In the genomic region with DNA sequence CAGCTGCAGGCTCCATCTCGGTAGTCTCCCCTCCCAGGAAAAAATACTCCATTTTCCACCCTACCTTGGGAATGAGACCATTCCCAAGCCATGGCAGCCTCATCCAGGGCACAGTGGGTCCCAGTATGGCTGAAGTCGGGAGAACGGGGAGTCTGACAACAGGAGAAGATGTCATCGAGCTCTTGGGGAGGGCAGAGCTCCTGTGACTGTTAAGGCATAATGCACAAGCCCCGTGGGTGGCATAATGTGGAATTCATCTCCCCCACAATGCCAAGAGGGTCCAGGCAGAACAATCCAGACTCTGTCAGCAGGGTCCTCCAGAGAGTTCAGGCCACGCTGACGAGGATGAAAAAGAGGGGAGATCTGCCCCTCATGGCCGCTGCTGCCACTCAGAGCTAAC, we compare ENCODE assay signal across 32 cellular contexts.
A peak's percentile ranks its signal among the peaks of the same experiment; 100 is the strongest.
DNase-seq lines count a peak whose midpoint lies in the region; ATAC-seq and TF ChIP-seq lines count a peak whose summit lies in the region.
"Had no signal": no experiment of that assay in that cellular context is flagged by ENCODE, and none has a peak within 500 bp of the region (broad histone marks: within the 10 kb centered on the region; RNA-seq: fewer than 3 reads in every experiment).

No MANE protein-coding gene starts in this region.

- intact Hi-C loops in cardiac septum (cut with DNase I), result no loop called here
- intact Hi-C loops in Right ventricle myocardium inferior (cut with DNase I), result no loop called here
- intact Hi-C loops in sciatic nerve (cut with DNase I), result no loop called here
- intact Hi-C loops in CD14-positive monocyte (cut with micrococcal nuclease), result no loop called here

- no peak overlapping the region for H3K27ac ChIP-seq in mesenchymal stem cell (ENCODE audit: low read length, poor library complexity, severe bottlenecking)
- H3K27ac ChIP-seq: 22Rv1; A549; BLaER1; BLaER1 treated with 17β-estradiol and CSF1 and Interleukin-3, amounts not matched to agents 10 nM and 100 nM; C4-2B had no signal

- H3K4me3 Mint-ChIP-seq in CD14-positive monocyte, result no peak overlapping the region
- H3K4me3 Mint-ChIP-seq: B cell; CD4-positive, alpha-beta memory T cell; CD4-positive, alpha-beta T cell; CD4-positive, CD25-positive, alpha-beta regulatory T cell; CD8-positive, alpha-beta memory T cell; CD8-positive, alpha-beta T cell had no signal

- no peak overlapping the region for H3K9ac ChIP-seq in mesenchymal stem cell (ENCODE audit: low read length)
- H3K9ac ChIP-seq: BLaER1; BLaER1 treated with 17β-estradiol and CSF1 and Interleukin-3, amounts not matched to agents 10 nM and 100 nM had no signal

- peaks cover 3% of the 10 kb centered on the region for H3K4me1 ChIP-seq in mesenchymal stem cell (ENCODE audit: control insufficient read depth, insufficient read depth, low read depth, low read length)
- H3K4me1 ChIP-seq: BLaER1, Caco-2 had no signal

- no peak for ATAC-seq in Right ventricle myocardium inferior
- ATAC-seq in sciatic nerve, result peak; percentile 53
- ATAC-seq: A549; CD8-positive, alpha-beta T cell had no signal

- H3K4me1 Mint-ChIP-seq in CD14-positive monocyte, result no peaks in the 10 kb centered on the region
- H3K4me1 Mint-ChIP-seq: B cell; CD4-positive, alpha-beta memory T cell; CD4-positive, CD25-positive, alpha-beta regulatory T cell; CD8-positive, alpha-beta memory T cell had no signal

- no peak overlapping the region for H4K8ac ChIP-seq in mesenchymal stem cell (ENCODE audit: low read length)

- H3K14ac ChIP-seq in mesenchymal stem cell (ENCODE audit: low read length in 2 of 2), result no peak overlapping the region

- H2AK5ac ChIP-seq in mesenchymal stem cell (ENCODE audit: low read length, severe bottlenecking), result no peak overlapping the region

- no peak overlapping the region for H3K27ac Mint-ChIP-seq in CD14-positive monocyte
- H3K27ac Mint-ChIP-seq: B cell; CD4-positive, alpha-beta memory T cell; CD4-positive, alpha-beta T cell; CD4-positive, CD25-positive, alpha-beta regulatory T cell; CD8-positive, alpha-beta memory T cell; CD8-positive, alpha-beta T cell had no signal

- H2BK12ac ChIP-seq in mesenchymal stem cell (ENCODE audit: low read length in 2 of 2), result peak overlapping the region in 1 of 2 experiments; percentile 84

- H3K79me1 ChIP-seq in mesenchymal stem cell (replicated peaks; ENCODE audit: low read length, poor library complexity, severe bottlenecking), result no peaks in the 10 kb centered on the region

- DNase-seq in cardiac septum (ENCODE audit: low spot score) (peak; percentile 59), Right ventricle myocardium inferior (ENCODE audit: missing footprints) (no peak), mesenchymal stem cell (no peak), sciatic nerve (ENCODE audit: low spot score) (no peak), CD14-positive monocyte (ENCODE audit: low spot score) (no peak)
- no peak for DNase-seq in activated CD4-positive, alpha-beta T cell treated with anti-CD3 and anti-CD28 coated beads, Interleukin-2, amount 50 U/mL, for 48 hours
- DNase-seq: 8988T; ACHN; AML-193; BE2C; C1 segment of cervical spinal cord; Caco-2; Calu3; CD4-positive, alpha-beta memory T cell; CD4-positive, alpha-beta T cell; CD4-positive, CD25-positive, alpha-beta regulatory T cell; CD8-positive, alpha-beta memory T cell; CD8-positive, alpha-beta T cell; COR-L47; DMS 273 treated with DMSO at 0.1 percent for 48 hours; DMS153; DMS53; DMS79; DMS79 treated with DMSO at 0.1 percent for 48 hours; DND-41; EL had no signal

- H3K4me2 ChIP-seq in mesenchymal stem cell (ENCODE audit: low read length, poor library complexity, severe bottlenecking), result no peak overlapping the region
- H3K4me2 ChIP-seq: A549; BLaER1; BLaER1 treated with 17β-estradiol and CSF1 and Interleukin-3, amounts not matched to agents 10 nM and 100 nM had no signal

- no peak overlapping the region for H3K4me3 ChIP-seq in mesenchymal stem cell (ENCODE audit: insufficient read depth in 1 of 2, low read depth in 1 of 2, low read length in 2 of 2)
- H3K4me3 ChIP-seq: A549; BLaER1; BLaER1 treated with 17β-estradiol and CSF1 and Interleukin-3, amounts not matched to agents 10 nM and 100 nM had no signal

- no peaks in the 10 kb centered on the region for H3K36me3 Mint-ChIP-seq in CD14-positive monocyte
- H3K36me3 Mint-ChIP-seq: CD4-positive, alpha-beta memory T cell; CD4-positive, CD25-positive, alpha-beta regulatory T cell; CD8-positive, alpha-beta memory T cell; CD8-positive, alpha-beta T cell had no signal

- WGBS in mesenchymal stem cell, result 97% methylated on average over 8 of the region's 8 CpGs

- no peak overlapping the region for H3K4ac ChIP-seq in mesenchymal stem cell (ENCODE audit: low read depth in 1 of 2, low read length in 2 of 2)

- H2BK120ac ChIP-seq in mesenchymal stem cell (ENCODE audit: low read depth, low read length), result no peak overlapping the region

- peaks cover 0 to 6% of the 10 kb centered on the region in 2 experiments for H3K36me3 ChIP-seq in mesenchymal stem cell (ENCODE audit: control insufficient read depth in 1 of 2, insufficient read depth in 2 of 2, low read depth in 1 of 2, low read length in 2 of 2)
- H3K36me3 ChIP-seq: BE2C; BLaER1; BLaER1 treated with 17β-estradiol and CSF1 and Interleukin-3, amounts not matched to agents 10 nM and 100 nM had no signal

- peaks cover 0 to 2% (median 0%) of the 10 kb centered on the region in 7 donors for H3K9me3 Mint-ChIP-seq in CD14-positive monocyte
- H3K9me3 Mint-ChIP-seq: CD4-positive, alpha-beta T cell; CD4-positive, CD25-positive, alpha-beta regulatory T cell; CD8-positive, alpha-beta memory T cell; CD8-positive, alpha-beta T cell had no signal

- no peaks in the 10 kb centered on the region for H3K27me3 ChIP-seq in mesenchymal stem cell (ENCODE audit: control insufficient read depth in 1 of 2, insufficient read depth in 1 of 2, low read length in 2 of 2)
- H3K27me3 ChIP-seq: BE2C; BLaER1; BLaER1 treated with 17β-estradiol and CSF1 and Interleukin-3, amounts not matched to agents 10 nM and 100 nM had no signal

- no peak for TF ChIP-seq CTCF in CD14-positive monocyte (IDR thresholded peaks at IDR 0.05)

- peak overlapping the region in 1 of 2 experiments; percentile 35 for H3K18ac ChIP-seq in mesenchymal stem cell (ENCODE audit: low read depth in 1 of 2, low read length in 2 of 2)

- H3K27me3 Mint-ChIP-seq in CD14-positive monocyte (ENCODE audit: low read depth in 3 of 3), result peaks cover 2 to 9% (median 5%) of the 10 kb centered on the region in 3 donors
- H3K27me3 Mint-ChIP-seq: B cell; CD4-positive, CD25-positive, alpha-beta regulatory T cell had no signal

- no peak overlapping the region for H2AFZ ChIP-seq in mesenchymal stem cell (ENCODE audit: low read depth, low read length)

- H2BK15ac ChIP-seq in mesenchymal stem cell (ENCODE audit: low read depth, poor library complexity, severe bottlenecking), result peak overlapping the region; percentile 0

- no peaks in the 10 kb centered on the region for H3K9me3 ChIP-seq in mesenchymal stem cell (ENCODE audit: control insufficient read depth, low read length)
- H3K9me3 ChIP-seq: A549; BE2C; BLaER1; BLaER1 treated with 17β-estradiol and CSF1 and Interleukin-3, amounts not matched to agents 10 nM and 100 nM; Caco-2 had no signal

- H2BK5ac ChIP-seq in mesenchymal stem cell (ENCODE audit: low read depth, low read length, poor library complexity, severe bottlenecking), result no peak overlapping the region

- H3K23ac ChIP-seq in mesenchymal stem cell (ENCODE audit: low read length in 2 of 2), result no peak overlapping the region

- peak overlapping the region; percentile 41 for H4K91ac ChIP-seq in mesenchymal stem cell (ENCODE audit: low read length)
